1 cellular context compared by ENCODE assay signal in genomic region chr11:59551651-59552521, GRCh38.
A peak's percentile ranks its signal among the peaks of the same experiment; 100 is the strongest.
TF ChIP-seq lines count a peak whose summit lies in the region.

No MANE protein-coding gene starts in this region.

TF ChIP-seq in K562, 482 proteins besides CTCF, POLR2A, EP300 and RAD21 (continued from another document and continues in another):
- TF ChIP-seq ZNF407 (IDR thresholded peaks at IDR 0.05; ENCODE audit: low read depth) (0 out of 2 replicates have a peak, but pooled peaks have one; percentile 38), WHSC1 (IDR thresholded peaks at IDR 0.05; ENCODE audit: low read length) (no peak), PHB2 (IDR thresholded peaks at IDR 0.05; ENCODE audit: low read depth) (0 out of 2 replicates have a peak, but pooled peaks have one; percentile 17), BRD9 (IDR thresholded peaks at IDR 0.05; ENCODE audit: low read depth, partially characterized antibody) (peak; percentile 70), NR2C2 (CRISPR knock-in tag; IDR thresholded peaks at IDR 0.05) (no peak), NR2C2 (tag; IDR thresholded peaks at IDR 0.05) (0 out of 2 replicates have a peak, but pooled peaks have one; percentile 12), HEY1 (CRISPR knock-in tag; IDR thresholded peaks at IDR 0.05; ENCODE audit: borderline replicate concordance) (peak; percentile 72; the same call in 1 of the 2 replicates), MNT (conservative IDR thresholded peaks at IDR 0.05) (0 out of 4 replicates have a peak, but pooled peaks of 1 of the 2 experiments have one; percentile 5), SMAD1 (IDR thresholded peaks at IDR 0.05; ENCODE audit: low read depth, low read length, partially characterized antibody) (no peak), MIER1 (IDR thresholded peaks at IDR 0.05; ENCODE audit: low read depth) (no peak), ZBTB2 (IDR thresholded peaks at IDR 0.05) (0 out of 2 replicates have a peak, but pooled peaks have one; percentile 38), ADNP (tag; IDR thresholded peaks at IDR 0.05) (peak; percentile 70; the same call in 1 of the 2 replicates), ARID3A (IDR thresholded peaks at IDR 0.05; ENCODE audit: borderline replicate concordance, low read depth, low read length) (peak; percentile 11; the same call in 1 of the 2 replicates), LEF1 (IDR thresholded peaks at IDR 0.05) (no peak), TFAM (CRISPR knock-in tag; conservative IDR thresholded peaks at IDR 0.05) (no peak), BCOR (IDR thresholded peaks at IDR 0.05) (0 out of 2 replicates have a peak, but pooled peaks have one; percentile 7), NCOA6 (IDR thresholded peaks at IDR 0.05) (0 out of 2 replicates have a peak, but pooled peaks have one; percentile 43), ELF2 (CRISPR knock-in tag; IDR thresholded peaks at IDR 0.05) (0 out of 2 replicates have a peak, but pooled peaks have one; percentile 31), SIN3B (IDR thresholded peaks at IDR 0.05; ENCODE audit: low read depth) (peak; percentile 33; the same call in 1 of the 2 replicates), POLR3A (IDR thresholded peaks at IDR 0.05; ENCODE audit: borderline replicate concordance, extremely low read depth, insufficient read depth, insufficient read length) (peak; percentile 82), ZNF592 (IDR thresholded peaks at IDR 0.05) (peak; percentile 30; the same call in 1 of the 2 replicates), POLR2G (IDR thresholded peaks at IDR 0.05; ENCODE audit: low read depth, low read length) (peak; percentile 29; the same call in 1 of the 2 replicates), ZBTB5 (IDR thresholded peaks at IDR 0.05) (peak; percentile 49; the same call in 1 of the 2 replicates)
- TF ChIP-seq, protein P1, sequence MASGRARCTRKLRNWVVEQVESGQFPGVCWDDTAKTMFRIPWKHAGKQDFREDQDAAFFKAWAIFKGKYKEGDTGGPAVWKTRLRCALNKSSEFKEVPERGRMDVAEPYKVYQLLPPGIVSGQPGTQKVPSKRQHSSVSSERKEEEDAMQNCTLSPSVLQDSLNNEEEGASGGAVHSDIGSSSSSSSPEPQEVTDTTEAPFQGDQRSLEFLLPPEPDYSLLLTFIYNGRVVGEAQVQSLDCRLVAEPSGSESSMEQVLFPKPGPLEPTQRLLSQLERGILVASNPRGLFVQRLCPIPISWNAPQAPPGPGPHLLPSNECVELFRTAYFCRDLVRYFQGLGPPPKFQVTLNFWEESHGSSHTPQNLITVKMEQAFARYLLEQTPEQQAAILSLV (tag; IDR thresholded peaks at IDR 0.05) = no peak
- TF ChIP-seq, protein P2, sequence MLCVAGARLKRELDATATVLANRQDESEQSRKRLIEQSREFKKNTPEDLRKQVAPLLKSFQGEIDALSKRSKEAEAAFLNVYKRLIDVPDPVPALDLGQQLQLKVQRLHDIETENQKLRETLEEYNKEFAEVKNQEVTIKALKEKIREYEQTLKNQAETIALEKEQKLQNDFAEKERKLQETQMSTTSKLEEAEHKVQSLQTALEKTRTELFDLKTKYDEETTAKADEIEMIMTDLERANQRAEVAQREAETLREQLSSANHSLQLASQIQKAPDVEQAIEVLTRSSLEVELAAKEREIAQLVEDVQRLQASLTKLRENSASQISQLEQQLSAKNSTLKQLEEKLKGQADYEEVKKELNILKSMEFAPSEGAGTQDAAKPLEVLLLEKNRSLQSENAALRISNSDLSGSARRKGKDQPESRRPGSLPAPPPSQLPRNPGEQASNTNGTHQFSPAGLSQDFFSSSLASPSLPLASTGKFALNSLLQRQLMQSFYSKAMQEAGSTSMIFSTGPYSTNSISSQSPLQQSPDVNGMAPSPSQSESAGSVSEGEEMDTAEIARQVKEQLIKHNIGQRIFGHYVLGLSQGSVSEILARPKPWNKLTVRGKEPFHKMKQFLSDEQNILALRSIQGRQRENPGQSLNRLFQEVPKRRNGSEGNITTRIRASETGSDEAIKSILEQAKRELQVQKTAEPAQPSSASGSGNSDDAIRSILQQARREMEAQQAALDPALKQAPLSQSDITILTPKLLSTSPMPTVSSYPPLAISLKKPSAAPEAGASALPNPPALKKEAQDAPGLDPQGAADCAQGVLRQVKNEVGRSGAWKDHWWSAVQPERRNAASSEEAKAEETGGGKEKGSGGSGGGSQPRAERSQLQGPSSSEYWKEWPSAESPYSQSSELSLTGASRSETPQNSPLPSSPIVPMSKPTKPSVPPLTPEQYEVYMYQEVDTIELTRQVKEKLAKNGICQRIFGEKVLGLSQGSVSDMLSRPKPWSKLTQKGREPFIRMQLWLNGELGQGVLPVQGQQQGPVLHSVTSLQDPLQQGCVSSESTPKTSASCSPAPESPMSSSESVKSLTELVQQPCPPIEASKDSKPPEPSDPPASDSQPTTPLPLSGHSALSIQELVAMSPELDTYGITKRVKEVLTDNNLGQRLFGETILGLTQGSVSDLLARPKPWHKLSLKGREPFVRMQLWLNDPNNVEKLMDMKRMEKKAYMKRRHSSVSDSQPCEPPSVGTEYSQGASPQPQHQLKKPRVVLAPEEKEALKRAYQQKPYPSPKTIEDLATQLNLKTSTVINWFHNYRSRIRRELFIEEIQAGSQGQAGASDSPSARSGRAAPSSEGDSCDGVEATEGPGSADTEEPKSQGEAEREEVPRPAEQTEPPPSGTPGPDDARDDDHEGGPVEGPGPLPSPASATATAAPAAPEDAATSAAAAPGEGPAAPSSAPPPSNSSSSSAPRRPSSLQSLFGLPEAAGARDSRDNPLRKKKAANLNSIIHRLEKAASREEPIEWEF (CRISPR knock-in tag; IDR thresholded peaks at IDR 0.05) = peak; percentile 17; the same call in 1 of the 2 replicates
